ENCODE assay signal across 1 cellular context in the genomic region with DNA sequence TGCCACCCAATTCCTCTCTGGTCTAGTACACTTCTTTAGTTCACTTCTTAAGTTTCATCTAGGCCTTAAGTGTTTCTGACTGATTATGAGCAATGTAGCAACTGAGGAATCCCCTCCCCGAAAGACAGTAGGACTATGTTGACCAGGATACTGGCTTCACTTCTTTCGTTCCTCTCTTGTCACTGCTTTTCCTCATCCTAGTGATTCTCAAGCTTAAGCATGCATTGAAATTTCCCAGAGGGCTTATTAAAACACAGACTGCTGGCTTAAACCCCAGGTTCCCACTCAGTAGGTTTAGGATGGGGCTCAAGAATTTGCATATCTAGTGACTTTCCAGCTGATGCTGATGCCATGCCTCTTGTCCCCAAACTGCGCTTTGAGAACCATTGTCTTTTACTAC.
TF ChIP-seq lines count a peak whose summit lies in the region.

No MANE protein-coding gene starts in this region.

TF ChIP-seq in H1, 55 proteins besides CTCF, POLR2A, EP300 and RAD21 (continued from another document):
- TF ChIP-seq, protein P1, sequence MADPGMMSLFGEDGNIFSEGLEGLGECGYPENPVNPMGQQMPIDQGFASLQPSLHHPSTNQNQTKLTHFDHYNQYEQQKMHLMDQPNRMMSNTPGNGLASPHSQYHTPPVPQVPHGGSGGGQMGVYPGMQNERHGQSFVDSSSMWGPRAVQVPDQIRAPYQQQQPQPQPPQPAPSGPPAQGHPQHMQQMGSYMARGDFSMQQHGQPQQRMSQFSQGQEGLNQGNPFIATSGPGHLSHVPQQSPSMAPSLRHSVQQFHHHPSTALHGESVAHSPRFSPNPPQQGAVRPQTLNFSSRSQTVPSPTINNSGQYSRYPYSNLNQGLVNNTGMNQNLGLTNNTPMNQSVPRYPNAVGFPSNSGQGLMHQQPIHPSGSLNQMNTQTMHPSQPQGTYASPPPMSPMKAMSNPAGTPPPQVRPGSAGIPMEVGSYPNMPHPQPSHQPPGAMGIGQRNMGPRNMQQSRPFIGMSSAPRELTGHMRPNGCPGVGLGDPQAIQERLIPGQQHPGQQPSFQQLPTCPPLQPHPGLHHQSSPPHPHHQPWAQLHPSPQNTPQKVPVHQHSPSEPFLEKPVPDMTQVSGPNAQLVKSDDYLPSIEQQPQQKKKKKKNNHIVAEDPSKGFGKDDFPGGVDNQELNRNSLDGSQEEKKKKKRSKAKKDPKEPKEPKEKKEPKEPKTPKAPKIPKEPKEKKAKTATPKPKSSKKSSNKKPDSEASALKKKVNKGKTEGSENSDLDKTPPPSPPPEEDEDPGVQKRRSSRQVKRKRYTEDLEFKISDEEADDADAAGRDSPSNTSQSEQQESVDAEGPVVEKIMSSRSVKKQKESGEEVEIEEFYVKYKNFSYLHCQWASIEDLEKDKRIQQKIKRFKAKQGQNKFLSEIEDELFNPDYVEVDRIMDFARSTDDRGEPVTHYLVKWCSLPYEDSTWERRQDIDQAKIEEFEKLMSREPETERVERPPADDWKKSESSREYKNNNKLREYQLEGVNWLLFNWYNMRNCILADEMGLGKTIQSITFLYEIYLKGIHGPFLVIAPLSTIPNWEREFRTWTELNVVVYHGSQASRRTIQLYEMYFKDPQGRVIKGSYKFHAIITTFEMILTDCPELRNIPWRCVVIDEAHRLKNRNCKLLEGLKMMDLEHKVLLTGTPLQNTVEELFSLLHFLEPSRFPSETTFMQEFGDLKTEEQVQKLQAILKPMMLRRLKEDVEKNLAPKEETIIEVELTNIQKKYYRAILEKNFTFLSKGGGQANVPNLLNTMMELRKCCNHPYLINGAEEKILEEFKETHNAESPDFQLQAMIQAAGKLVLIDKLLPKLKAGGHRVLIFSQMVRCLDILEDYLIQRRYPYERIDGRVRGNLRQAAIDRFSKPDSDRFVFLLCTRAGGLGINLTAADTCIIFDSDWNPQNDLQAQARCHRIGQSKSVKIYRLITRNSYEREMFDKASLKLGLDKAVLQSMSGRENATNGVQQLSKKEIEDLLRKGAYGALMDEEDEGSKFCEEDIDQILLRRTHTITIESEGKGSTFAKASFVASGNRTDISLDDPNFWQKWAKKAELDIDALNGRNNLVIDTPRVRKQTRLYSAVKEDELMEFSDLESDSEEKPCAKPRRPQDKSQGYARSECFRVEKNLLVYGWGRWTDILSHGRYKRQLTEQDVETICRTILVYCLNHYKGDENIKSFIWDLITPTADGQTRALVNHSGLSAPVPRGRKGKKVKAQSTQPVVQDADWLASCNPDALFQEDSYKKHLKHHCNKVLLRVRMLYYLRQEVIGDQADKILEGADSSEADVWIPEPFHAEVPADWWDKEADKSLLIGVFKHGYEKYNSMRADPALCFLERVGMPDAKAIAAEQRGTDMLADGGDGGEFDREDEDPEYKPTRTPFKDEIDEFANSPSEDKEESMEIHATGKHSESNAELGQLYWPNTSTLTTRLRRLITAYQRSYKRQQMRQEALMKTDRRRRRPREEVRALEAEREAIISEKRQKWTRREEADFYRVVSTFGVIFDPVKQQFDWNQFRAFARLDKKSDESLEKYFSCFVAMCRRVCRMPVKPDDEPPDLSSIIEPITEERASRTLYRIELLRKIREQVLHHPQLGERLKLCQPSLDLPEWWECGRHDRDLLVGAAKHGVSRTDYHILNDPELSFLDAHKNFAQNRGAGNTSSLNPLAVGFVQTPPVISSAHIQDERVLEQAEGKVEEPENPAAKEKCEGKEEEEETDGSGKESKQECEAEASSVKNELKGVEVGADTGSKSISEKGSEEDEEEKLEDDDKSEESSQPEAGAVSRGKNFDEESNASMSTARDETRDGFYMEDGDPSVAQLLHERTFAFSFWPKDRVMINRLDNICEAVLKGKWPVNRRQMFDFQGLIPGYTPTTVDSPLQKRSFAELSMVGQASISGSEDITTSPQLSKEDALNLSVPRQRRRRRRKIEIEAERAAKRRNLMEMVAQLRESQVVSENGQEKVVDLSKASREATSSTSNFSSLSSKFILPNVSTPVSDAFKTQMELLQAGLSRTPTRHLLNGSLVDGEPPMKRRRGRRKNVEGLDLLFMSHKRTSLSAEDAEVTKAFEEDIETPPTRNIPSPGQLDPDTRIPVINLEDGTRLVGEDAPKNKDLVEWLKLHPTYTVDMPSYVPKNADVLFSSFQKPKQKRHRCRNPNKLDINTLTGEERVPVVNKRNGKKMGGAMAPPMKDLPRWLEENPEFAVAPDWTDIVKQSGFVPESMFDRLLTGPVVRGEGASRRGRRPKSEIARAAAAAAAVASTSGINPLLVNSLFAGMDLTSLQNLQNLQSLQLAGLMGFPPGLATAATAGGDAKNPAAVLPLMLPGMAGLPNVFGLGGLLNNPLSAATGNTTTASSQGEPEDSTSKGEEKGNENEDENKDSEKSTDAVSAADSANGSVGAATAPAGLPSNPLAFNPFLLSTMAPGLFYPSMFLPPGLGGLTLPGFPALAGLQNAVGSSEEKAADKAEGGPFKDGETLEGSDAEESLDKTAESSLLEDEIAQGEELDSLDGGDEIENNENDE (IDR thresholded peaks at IDR 0.05; ENCODE audit: insufficient replicate concordance, low read length): no peak
- TF ChIP-seq CBX8 (IDR thresholded peaks at IDR 0.05; ENCODE audit: borderline replicate concordance, low read depth, low read length) (no peak), SIRT6 (IDR thresholded peaks at IDR 0.05; ENCODE audit: low read length) (no peak), TCF12 (IDR thresholded peaks at IDR 0.05; ENCODE audit: low read depth, low read length) (no peak), RXRA (IDR thresholded peaks at IDR 0.05; ENCODE audit: insufficient read depth, low read depth, low read length) (no peak), HDAC6 (IDR thresholded peaks at IDR 0.05; ENCODE audit: low read depth, low read length) (no peak), CTBP2 (IDR thresholded peaks at IDR 0.05; ENCODE audit: borderline replicate concordance, insufficient read depth, insufficient read length, low read length) (no peak), ZNF274 (IDR thresholded peaks at IDR 0.05; ENCODE audit: borderline replicate concordance, extremely low read depth, low read length) (no peak), GABPA (IDR thresholded peaks at IDR 0.05; ENCODE audit: borderline replicate concordance, insufficient read depth, low read length) (no peak), EGR1 (IDR thresholded peaks at IDR 0.05; ENCODE audit: borderline replicate concordance, low read depth, low read length) (no peak), TEAD4 (IDR thresholded peaks at IDR 0.05; ENCODE audit: low read depth, low read length) (no peak)
TF ChIP-seq in H1: peak in this region for 0.
